Comparison of ENCODE assay signal across 14 cellular contexts in genomic region chr16:85568519-85568918, GRCh38. TPM values are rescaled to one million over a fixed set of nuclear protein-coding genes. Genes with fewer than 3 reads are reported as not detected.
DNase-seq lines count a peak whose midpoint lies in the region; ATAC-seq, FAIRE-seq and TF ChIP-seq lines count a peak whose summit lies in the region.
"Had no signal": no experiment of that assay in that cellular context is flagged by ENCODE, and none has a peak within 500 bp of the region (broad histone marks: within the 10 kb centered on the region; RNA-seq: fewer than 3 reads in every experiment).

No MANE protein-coding gene starts in this region.

- H3K27ac Mint-ChIP-seq in T-cell = peak overlapping the region; percentile 66 to 68
- peak overlapping the region; percentile 83 for H3K27ac Mint-ChIP-seq in stimulated activated naive B cell treated with anti-CD40 and anti-IgM and Interleukin-4, amounts not matched to agents 10 μg/mL and 1 μg/mL and 100 μg/mL, for 72 hours

- no peak overlapping the region for H3K4me3 Mint-ChIP-seq in T-cell
- no peak overlapping the region for H3K4me3 Mint-ChIP-seq in stimulated activated naive B cell treated with anti-CD40 and anti-IgM and Interleukin-4, amounts not matched to agents 10 μg/mL and 1 μg/mL and 100 μg/mL, for 72 hours

- no peaks in the 10 kb centered on the region for H3K36me3 ChIP-seq in left lung

- CTCF ChIA-PET in T-cell (lab: Charles Lee) = interaction anchor here in 1 of 2 donors (0.6 to 1.5 kb wide), 3 partner anchors 11 to 105 kb away, joined by 3 to 4 read pairs (median 3); no protein-coding TSS in a partner anchor
- CTCF ChIA-PET in HEK293T (lab: Yijun Ruan, JAX) = interaction anchor here (0.6 kb wide), 1 partner anchor 41 kb away, joined by 3 read pairs; no protein-coding TSS in a partner anchor

- peaks cover 47 to 92% of the 10 kb centered on the region in 2 donors for H3K4me1 ChIP-seq in left lung

- no peaks in the 10 kb centered on the region for H3K9me3 ChIP-seq in left lung

- ATAC-seq in T-cell (replicated peaks in 1 of 4) (no peak), left lung (peak; percentile 49)
- no peak for ATAC-seq in stimulated activated naive B cell treated with anti-CD40 and anti-IgM and Interleukin-4, amounts not matched to agents 10 μg/mL and 1 μg/mL and 100 μg/mL, for 72 hours (replicated peaks)
- ATAC-seq: activated CD4-positive, CD25-positive, alpha-beta regulatory T cell treated with anti-CD3 and anti-CD28 coated beads, Interleukin-2, amount 50 U/mL, for 24 hours had no signal

- no peaks in the 10 kb centered on the region for H3K27me3 ChIP-seq in left lung

- H3K4me1 Mint-ChIP-seq in T-cell = peaks cover 60 to 81% (median 69%) of the 10 kb centered on the region in 3 donors
- peaks cover 73 to 97% of the 10 kb centered on the region in 2 donors for H3K4me1 Mint-ChIP-seq in stimulated activated naive B cell treated with anti-CD40 and anti-IgM and Interleukin-4, amounts not matched to agents 10 μg/mL and 1 μg/mL and 100 μg/mL, for 72 hours

- H3K27me3 Mint-ChIP-seq in T-cell = no peaks in the 10 kb centered on the region
- H3K27me3 Mint-ChIP-seq in stimulated activated naive B cell treated with anti-CD40 and anti-IgM and Interleukin-4, amounts not matched to agents 10 μg/mL and 1 μg/mL and 100 μg/mL, for 72 hours = no peaks in the 10 kb centered on the region

- TF ChIP-seq CTCF in left lung (IDR thresholded peaks at IDR 0.05) = no peak

- no peak overlapping the region for H3K4me3 ChIP-seq in left lung

- no peaks in the 10 kb centered on the region for H3K9me3 Mint-ChIP-seq in T-cell
- H3K9me3 Mint-ChIP-seq in stimulated activated naive B cell treated with anti-CD40 and anti-IgM and Interleukin-4, amounts not matched to agents 10 μg/mL and 1 μg/mL and 100 μg/mL, for 72 hours = no peaks in the 10 kb centered on the region

- DNase-seq in GM18507 (ENCODE audit: extremely low spot score, insufficient read length, low read depth) (no peak), T-cell (no peak), left lung (peak; percentile 76 to 80), amniotic stem cell (lab: John Stamatoyannopoulos, UW) (no peak), LoVo (ENCODE audit: low spot score) (no peak), HEK293T (ENCODE audit: extremely low spot score) (no peak)
- DNase-seq in stimulated activated naive B cell treated with anti-CD40 and anti-IgM and Interleukin-4, amounts not matched to agents 10 μg/mL and 1 μg/mL and 100 μg/mL, for 72 hours = no peak
- DNase-seq: Calu3; GOT3; NCI-H1105; NCI-H526; occipital lobe; stimulated activated naive CD4-positive, alpha-beta T cell treated with Interleukin-2 at 50 U/mL for 16 hours had no signal

- peak overlapping the region; percentile 43 to 57 for H3K27ac ChIP-seq in left lung

- intact Hi-C loops in left lung (cut with DNase I) = no loop called here

- FAIRE-seq in GM18507 (lab: Jason Lieb, UNC) = peak; percentile 38

- POLR2A ChIA-PET in T-cell (lab: Charles Lee) (no interaction called here), HEK293T (lab: Yijun Ruan, JAX) (interaction anchor here (0.8 to 1.2 kb wide), 2 partner anchors 11 to 15 kb away, joined by 3 to 4 read pairs; no protein-coding TSS in a partner anchor)

- H3K36me3 Mint-ChIP-seq in T-cell = no peaks in the 10 kb centered on the region
- H3K36me3 Mint-ChIP-seq in stimulated activated naive B cell treated with anti-CD40 and anti-IgM and Interleukin-4, amounts not matched to agents 10 μg/mL and 1 μg/mL and 100 μg/mL, for 72 hours = peaks cover 6 to 30% of the 10 kb centered on the region in 2 donors

TF ChIP-seq in HEK293T, 16 proteins besides CTCF, POLR2A, EP300 and RAD21:
- TF ChIP-seq ZNF384 (IDR thresholded peaks at IDR 0.05) (no peak), SP1 (IDR thresholded peaks at IDR 0.05) (no peak), FOXK2 (IDR thresholded peaks at IDR 0.05) (no peak), FOXM1 (IDR thresholded peaks at IDR 0.05; ENCODE audit: borderline replicate concordance) (no peak), HDGF (IDR thresholded peaks at IDR 0.05; ENCODE audit: borderline replicate concordance) (no peak), CTBP1 (IDR thresholded peaks at IDR 0.05; ENCODE audit: borderline replicate concordance) (no peak), NFRKB (IDR thresholded peaks at IDR 0.05) (no peak), LEF1 (IDR thresholded peaks at IDR 0.05; ENCODE audit: borderline replicate concordance) (no peak), TARDBP (IDR thresholded peaks at IDR 0.05) (no peak), PKNOX1 (IDR thresholded peaks at IDR 0.05) (no peak), SUZ12 (IDR thresholded peaks at IDR 0.05) (no peak), ELF4 (IDR thresholded peaks at IDR 0.05) (no peak), L3MBTL2 (conservative IDR thresholded peaks at IDR 0.05) (no peak), FOXA1 (IDR thresholded peaks at IDR 0.05) (no peak), ARNT (IDR thresholded peaks at IDR 0.05) (no peak), BHLHE40 (IDR thresholded peaks at IDR 0.05; ENCODE audit: borderline replicate concordance) (no peak)
TF ChIP-seq in HEK293T: peak in this region for 0.

RNA-seq across cellular contexts. Expression of gene GSE1, which starts 44.6 kb away (rescaled TPM):
- total RNA-seq in T-cell = 10 to 100 TPM; 29.1 to 61.7 (median 37.4) TPM
- 10 to 100 TPM; 84.8 to 93.0 TPM for total RNA-seq in left lung

Comparison
In these comparisons a context has a peak if more than half of its experiments do, and no peak if none do; other contexts are left out.
1. DNase-seq: peak in left lung (2 of 2); none in GM18507 (single experiment), T-cell (0 of 34), stimulated activated naive B cell treated with anti-CD40 and anti-IgM and Interleukin-4, amounts not matched to agents 10 μg/mL and 1 μg/mL and 100 μg/mL, for 72 hours (single experiment), amniotic stem cell (single experiment), LoVo (single experiment) and HEK293T (single experiment).